Comparison of ENCODE assay signal across 1 cellular context in the genomic region with DNA sequence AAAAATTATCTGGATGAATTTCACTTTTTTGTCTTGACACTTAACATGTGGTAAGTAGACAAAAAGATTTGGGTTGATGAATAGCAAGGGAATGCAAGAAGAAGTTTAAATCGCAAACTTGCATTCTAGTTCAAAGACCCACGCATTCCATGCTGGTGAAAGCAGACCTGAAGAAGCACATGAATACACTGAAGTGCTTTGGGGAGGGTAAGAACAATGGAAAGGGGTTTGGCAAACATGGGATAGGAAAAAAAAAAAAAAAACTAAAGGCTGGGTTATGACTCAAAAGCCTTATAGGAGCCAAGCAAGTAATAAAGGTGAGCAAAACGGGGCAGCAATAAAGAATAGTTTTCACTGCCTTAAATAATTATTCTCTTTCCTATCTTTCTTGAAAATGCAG.
TF ChIP-seq lines count a peak whose summit lies in the region.

No MANE protein-coding gene starts in this region.

TF ChIP-seq in WTC11, 78 proteins besides CTCF, POLR2A, EP300 and RAD21 (continued from another document):
- TF ChIP-seq, protein P1, sequence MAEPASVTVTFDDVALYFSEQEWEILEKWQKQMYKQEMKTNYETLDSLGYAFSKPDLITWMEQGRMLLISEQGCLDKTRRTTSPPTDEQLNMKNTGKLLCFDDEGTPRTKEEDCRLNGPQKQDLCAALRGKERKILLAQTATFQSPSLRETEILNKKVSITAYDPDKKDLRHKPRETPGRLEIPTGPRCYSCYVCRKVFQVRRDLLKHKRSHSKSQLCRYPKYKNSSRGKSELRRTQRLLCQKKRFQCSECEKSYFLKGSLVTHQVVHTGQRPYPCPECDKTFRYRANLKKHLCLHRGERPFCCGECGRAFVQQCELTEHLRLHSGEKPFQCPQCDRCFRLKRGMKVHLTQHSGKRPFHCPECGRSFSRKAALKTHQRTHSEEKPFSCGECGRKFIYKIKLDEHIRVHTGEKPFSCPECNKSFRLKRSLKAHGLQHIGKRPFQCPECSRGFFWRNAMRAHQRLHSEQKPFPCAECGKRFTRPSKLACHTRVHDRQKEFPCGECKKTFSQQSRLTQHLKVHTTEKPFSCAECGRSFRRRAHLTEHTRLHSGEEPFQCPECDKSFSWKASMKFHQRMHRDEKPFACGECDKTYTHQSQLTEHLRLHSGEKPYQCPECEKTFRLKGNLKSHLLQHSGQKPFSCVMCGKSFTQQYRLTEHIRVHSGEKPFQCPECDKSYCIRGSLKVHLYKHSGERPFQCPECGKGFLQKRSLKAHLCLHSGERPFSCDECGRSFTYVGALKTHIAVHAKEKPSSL (CRISPR knock-in tag; conservative IDR thresholded peaks at IDR 0.05) = no peak
- no peak for TF ChIP-seq NFE2L1 (CRISPR knock-in tag; IDR thresholded peaks at IDR 0.05)
- TF ChIP-seq SMAD4 (CRISPR knock-in tag; IDR thresholded peaks at IDR 0.05) = no peak
- TF ChIP-seq, protein P2, sequence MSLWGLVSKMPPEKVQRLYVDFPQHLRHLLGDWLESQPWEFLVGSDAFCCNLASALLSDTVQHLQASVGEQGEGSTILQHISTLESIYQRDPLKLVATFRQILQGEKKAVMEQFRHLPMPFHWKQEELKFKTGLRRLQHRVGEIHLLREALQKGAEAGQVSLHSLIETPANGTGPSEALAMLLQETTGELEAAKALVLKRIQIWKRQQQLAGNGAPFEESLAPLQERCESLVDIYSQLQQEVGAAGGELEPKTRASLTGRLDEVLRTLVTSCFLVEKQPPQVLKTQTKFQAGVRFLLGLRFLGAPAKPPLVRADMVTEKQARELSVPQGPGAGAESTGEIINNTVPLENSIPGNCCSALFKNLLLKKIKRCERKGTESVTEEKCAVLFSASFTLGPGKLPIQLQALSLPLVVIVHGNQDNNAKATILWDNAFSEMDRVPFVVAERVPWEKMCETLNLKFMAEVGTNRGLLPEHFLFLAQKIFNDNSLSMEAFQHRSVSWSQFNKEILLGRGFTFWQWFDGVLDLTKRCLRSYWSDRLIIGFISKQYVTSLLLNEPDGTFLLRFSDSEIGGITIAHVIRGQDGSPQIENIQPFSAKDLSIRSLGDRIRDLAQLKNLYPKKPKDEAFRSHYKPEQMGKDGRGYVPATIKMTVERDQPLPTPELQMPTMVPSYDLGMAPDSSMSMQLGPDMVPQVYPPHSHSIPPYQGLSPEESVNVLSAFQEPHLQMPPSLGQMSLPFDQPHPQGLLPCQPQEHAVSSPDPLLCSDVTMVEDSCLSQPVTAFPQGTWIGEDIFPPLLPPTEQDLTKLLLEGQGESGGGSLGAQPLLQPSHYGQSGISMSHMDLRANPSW (CRISPR knock-in tag; conservative IDR thresholded peaks at IDR 0.05; ENCODE audit: low read depth) = no peak
- TF ChIP-seq, protein P3, sequence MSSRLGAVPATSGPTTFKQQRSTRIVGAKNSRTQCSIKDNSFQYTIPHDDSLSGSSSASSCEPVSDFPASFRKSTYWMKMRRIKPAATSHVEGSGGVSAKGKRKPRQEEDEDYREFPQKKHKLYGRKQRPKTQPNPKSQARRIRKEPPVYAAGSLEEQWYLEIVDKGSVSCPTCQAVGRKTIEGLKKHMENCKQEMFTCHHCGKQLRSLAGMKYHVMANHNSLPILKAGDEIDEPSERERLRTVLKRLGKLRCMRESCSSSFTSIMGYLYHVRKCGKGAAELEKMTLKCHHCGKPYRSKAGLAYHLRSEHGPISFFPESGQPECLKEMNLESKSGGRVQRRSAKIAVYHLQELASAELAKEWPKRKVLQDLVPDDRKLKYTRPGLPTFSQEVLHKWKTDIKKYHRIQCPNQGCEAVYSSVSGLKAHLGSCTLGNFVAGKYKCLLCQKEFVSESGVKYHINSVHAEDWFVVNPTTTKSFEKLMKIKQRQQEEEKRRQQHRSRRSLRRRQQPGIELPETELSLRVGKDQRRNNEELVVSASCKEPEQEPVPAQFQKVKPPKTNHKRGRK (CRISPR knock-in tag; IDR thresholded peaks at IDR 0.05; ENCODE audit: borderline replicate concordance) = no peak
- TF ChIP-seq JAZF1 (CRISPR knock-in tag; IDR thresholded peaks at IDR 0.05) = no peak
- TF ChIP-seq, protein P4, sequence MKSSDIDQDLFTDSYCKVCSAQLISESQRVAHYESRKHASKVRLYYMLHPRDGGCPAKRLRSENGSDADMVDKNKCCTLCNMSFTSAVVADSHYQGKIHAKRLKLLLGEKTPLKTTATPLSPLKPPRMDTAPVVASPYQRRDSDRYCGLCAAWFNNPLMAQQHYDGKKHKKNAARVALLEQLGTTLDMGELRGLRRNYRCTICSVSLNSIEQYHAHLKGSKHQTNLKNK (CRISPR knock-in tag; IDR thresholded peaks at IDR 0.05) = no peak
- TF ChIP-seq RORB (CRISPR knock-in tag; IDR thresholded peaks at IDR 0.05) = no peak
- TF ChIP-seq NFATC4 (CRISPR knock-in tag; IDR thresholded peaks at IDR 0.05) = no peak
- TF ChIP-seq, protein P5, sequence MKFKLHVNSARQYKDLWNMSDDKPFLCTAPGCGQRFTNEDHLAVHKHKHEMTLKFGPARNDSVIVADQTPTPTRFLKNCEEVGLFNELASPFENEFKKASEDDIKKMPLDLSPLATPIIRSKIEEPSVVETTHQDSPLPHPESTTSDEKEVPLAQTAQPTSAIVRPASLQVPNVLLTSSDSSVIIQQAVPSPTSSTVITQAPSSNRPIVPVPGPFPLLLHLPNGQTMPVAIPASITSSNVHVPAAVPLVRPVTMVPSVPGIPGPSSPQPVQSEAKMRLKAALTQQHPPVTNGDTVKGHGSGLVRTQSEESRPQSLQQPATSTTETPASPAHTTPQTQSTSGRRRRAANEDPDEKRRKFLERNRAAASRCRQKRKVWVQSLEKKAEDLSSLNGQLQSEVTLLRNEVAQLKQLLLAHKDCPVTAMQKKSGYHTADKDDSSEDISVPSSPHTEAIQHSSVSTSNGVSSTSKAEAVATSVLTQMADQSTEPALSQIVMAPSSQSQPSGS (CRISPR knock-in tag; IDR thresholded peaks at IDR 0.05; ENCODE audit: borderline replicate concordance, low read depth) = no peak
- TF ChIP-seq, protein P6, sequence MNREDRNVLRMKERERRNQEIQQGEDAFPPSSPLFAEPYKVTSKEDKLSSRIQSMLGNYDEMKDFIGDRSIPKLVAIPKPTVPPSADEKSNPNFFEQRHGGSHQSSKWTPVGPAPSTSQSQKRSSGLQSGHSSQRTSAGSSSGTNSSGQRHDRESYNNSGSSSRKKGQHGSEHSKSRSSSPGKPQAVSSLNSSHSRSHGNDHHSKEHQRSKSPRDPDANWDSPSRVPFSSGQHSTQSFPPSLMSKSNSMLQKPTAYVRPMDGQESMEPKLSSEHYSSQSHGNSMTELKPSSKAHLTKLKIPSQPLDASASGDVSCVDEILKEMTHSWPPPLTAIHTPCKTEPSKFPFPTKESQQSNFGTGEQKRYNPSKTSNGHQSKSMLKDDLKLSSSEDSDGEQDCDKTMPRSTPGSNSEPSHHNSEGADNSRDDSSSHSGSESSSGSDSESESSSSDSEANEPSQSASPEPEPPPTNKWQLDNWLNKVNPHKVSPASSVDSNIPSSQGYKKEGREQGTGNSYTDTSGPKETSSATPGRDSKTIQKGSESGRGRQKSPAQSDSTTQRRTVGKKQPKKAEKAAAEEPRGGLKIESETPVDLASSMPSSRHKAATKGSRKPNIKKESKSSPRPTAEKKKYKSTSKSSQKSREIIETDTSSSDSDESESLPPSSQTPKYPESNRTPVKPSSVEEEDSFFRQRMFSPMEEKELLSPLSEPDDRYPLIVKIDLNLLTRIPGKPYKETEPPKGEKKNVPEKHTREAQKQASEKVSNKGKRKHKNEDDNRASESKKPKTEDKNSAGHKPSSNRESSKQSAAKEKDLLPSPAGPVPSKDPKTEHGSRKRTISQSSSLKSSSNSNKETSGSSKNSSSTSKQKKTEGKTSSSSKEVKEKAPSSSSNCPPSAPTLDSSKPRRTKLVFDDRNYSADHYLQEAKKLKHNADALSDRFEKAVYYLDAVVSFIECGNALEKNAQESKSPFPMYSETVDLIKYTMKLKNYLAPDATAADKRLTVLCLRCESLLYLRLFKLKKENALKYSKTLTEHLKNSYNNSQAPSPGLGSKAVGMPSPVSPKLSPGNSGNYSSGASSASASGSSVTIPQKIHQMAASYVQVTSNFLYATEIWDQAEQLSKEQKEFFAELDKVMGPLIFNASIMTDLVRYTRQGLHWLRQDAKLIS (CRISPR knock-in tag; IDR thresholded peaks at IDR 0.05; ENCODE audit: borderline replicate concordance) = no peak
